In the genomic region with DNA sequence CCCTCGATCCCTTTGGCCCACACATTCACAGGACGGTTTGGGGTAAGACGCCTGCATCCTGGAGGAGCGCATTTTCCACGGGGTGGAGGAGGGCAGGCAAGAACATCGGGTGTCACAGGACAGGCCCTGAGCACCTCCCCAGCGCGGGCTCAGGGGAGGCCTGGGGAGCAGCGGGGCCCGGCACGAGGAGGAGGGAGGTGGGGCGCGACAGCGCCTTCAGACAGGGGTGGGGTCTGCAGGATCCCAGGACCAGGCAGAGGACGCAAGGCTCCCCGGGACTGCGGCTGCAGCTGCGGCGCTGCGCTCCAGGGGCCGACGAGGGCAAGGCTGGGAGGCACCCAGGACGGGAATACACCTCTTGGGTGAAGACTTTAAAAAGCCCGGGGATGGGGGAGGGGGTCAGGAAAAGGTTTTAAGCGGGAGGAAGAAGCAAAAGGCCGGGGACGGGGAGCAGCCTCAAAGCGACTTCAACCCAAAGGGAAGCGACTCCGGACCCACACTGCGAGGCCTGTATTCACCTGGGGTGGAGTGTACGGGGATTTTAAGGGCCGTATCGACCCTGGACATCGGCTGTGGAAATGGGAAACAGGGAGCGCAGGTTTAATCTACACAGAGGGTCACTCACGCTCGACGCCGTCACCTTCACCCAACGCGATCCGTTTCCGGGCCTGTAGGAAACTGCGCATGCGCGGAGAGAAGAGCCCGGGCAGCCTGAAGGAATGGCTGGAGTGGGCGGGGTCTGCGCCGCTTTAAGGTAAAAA, we compare ENCODE assay signal across 8 cellular contexts. TPM values are rescaled to one million over a fixed set of nuclear protein-coding genes. Genes with fewer than 3 reads are reported as not detected.
DNase-seq lines count a peak whose midpoint lies in the region; ATAC-seq, FAIRE-seq and TF ChIP-seq lines count a peak whose summit lies in the region.

ZNF415 (minus strand) TSS at position 680 of the 761 bp plus-strand sequence. CDS start 10,234 bp downstream, outside the sequence.

- ATAC-seq in WTC11 (peak; percentile 83), GM18505 (IDR thresholded peaks at IDR 0.05; ENCODE audit: unreplicated experiment) (no peak), HG03045 (IDR thresholded peaks at IDR 0.05; ENCODE audit: unreplicated experiment) (no peak)

- TF ChIP-seq POLR2A in GM18505 (IDR thresholded peaks at IDR 0.05; ENCODE audit: borderline replicate concordance, extremely low read depth, insufficient read depth, insufficient read length), result no peak

- no peaks in the 10 kb centered on the region for H3K4me1 Mint-ChIP-seq in MCF 10A (ENCODE audit: insufficient read depth, unreplicated experiment)
- H3K4me1 Mint-ChIP-seq in WTC11, result peaks cover 26% of the 10 kb centered on the region

- H3K27me3 ChIP-seq in kidney epithelial cell (ENCODE audit: control insufficient read depth, insufficient read depth, low read length) (no peaks in the 10 kb centered on the region), small intestine (ENCODE audit: control insufficient read depth in 2 of 2, insufficient read depth in 2 of 2, low read length in 2 of 2) (no peaks in the 10 kb centered on the region)

- no TSS peak for BruUV-seq in MCF 10A (replicated peaks; lab: Mats Ljungman, UMichigan)

- CTCF ChIA-PET in MCF 10A (lab: Yijun Ruan, JAX), result no interaction called here
- CTCF ChIA-PET in WTC11 (lab: Charles Lee), result interaction anchor here (0.7 kb wide), 1 partner anchor 660 kb away, joined by 3 read pairs; no protein-coding TSS in a partner anchor

- POLR2A ChIA-PET in MCF 10A (lab: Yijun Ruan, JAX), result no interaction called here
- POLR2A ChIA-PET in WTC11 (lab: Charles Lee), result no interaction called here

- in situ Hi-C loops in T47D (cut with HindIII; ENCODE audit: low pct_unique_long_range_greater_than_20kb, low sequenced_read_pairs), result no loop called here

- DNase-seq in T47D (ENCODE audit: low read depth in 1 of 2, low spot score in 1 of 2) (peak; percentile 55 to 68), MCF 10A (ENCODE audit: unreplicated experiment) (no peak), WTC11 (ENCODE audit: low spot score) (peak; percentile 91), coronary artery (ENCODE audit: low spot score) (peak; percentile 79), kidney epithelial cell (ENCODE audit: low read depth) (no peak), small intestine (peak; percentile 76)

- H3K27ac ChIP-seq in coronary artery (peak within 1 kb of the TSS; percentile 36 to 80), small intestine (ENCODE audit: low read depth in 1 of 2, low read length in 1 of 2) (peak within 1 kb of the TSS in 1 of 2 donors; percentile 80)

- H3K36me3 Mint-ChIP-seq in MCF 10A (ENCODE audit: insufficient read depth, unreplicated experiment) (no peaks in the 10 kb centered on the region), WTC11 (peaks cover 4% of the 10 kb centered on the region)

- no peaks in the 10 kb centered on the region for H3K27me3 Mint-ChIP-seq in MCF 10A (ENCODE audit: insufficient read depth, unreplicated experiment)
- peaks cover 11% of the 10 kb centered on the region for H3K27me3 Mint-ChIP-seq in WTC11 (ENCODE audit: low read depth)

- no peak for TF ChIP-seq CTCF in MCF 10A (IDR thresholded peaks at IDR 0.05; ENCODE audit: unreplicated experiment)
- no peak for TF ChIP-seq CTCF in WTC11 (IDR thresholded peaks at IDR 0.05)
- TF ChIP-seq CTCF in coronary artery (IDR thresholded peaks at IDR 0.05), result no peak
- no peak for TF ChIP-seq CTCF in kidney epithelial cell (IDR thresholded peaks at IDR 0.05; ENCODE audit: insufficient read depth, low read length, poor library complexity, severe bottlenecking)

- H3K4me3 Mint-ChIP-seq in MCF 10A (ENCODE audit: unreplicated experiment), result no peak within 1 kb of the TSS
- H3K4me3 Mint-ChIP-seq in WTC11, result peak within 1 kb of the TSS; percentile 74

- peaks cover 27% of the 10 kb centered on the region for H3K9me3 Mint-ChIP-seq in MCF 10A (ENCODE audit: unreplicated experiment)
- peaks cover 5% of the 10 kb centered on the region for H3K9me3 Mint-ChIP-seq in WTC11

- H3K36me3 ChIP-seq in kidney epithelial cell (ENCODE audit: control insufficient read depth, insufficient read depth, low read length) (no peaks in the 10 kb centered on the region), small intestine (ENCODE audit: control insufficient read depth in 2 of 2, insufficient read depth in 2 of 2, low read length in 2 of 2) (no peaks in the 10 kb centered on the region)

- intact Hi-C loops in MCF 10A (cut with micrococcal nuclease), result no loop called here

- H3K27ac Mint-ChIP-seq in MCF 10A (ENCODE audit: low read depth, unreplicated experiment), result no peak within 1 kb of the TSS
- no peak within 1 kb of the TSS for H3K27ac Mint-ChIP-seq in WTC11

- no peak for FAIRE-seq in small intestine (lab: Jason Lieb, UNC)

- no peaks in the 10 kb centered on the region for H3K4me1 ChIP-seq in small intestine (ENCODE audit: control insufficient read depth in 2 of 2, insufficient read depth in 1 of 2, low read depth in 1 of 2, low read length in 1 of 2)

- H3K4me3 ChIP-seq in coronary artery (peak within 1 kb of the TSS; percentile 79), kidney epithelial cell (ENCODE audit: low read depth, low read length) (peak within 1 kb of the TSS; percentile 59), small intestine (ENCODE audit: low read depth in 1 of 2, low read length in 2 of 2) (peak within 1 kb of the TSS; percentile 42 to 49)

- WGBS in small intestine, 3 donors, result 2 to 11% (median 6%) methylated on average over 48 to 51 of the region's 51 CpGs

- no peaks in the 10 kb centered on the region for H3K9me3 ChIP-seq in small intestine (ENCODE audit: control insufficient read depth, low read depth)

TF ChIP-seq in WTC11, 78 proteins besides CTCF, POLR2A, EP300 and RAD21 (continues in another document):
- TF ChIP-seq SMAD4 (CRISPR knock-in tag; IDR thresholded peaks at IDR 0.05) (peak; percentile 48; the same call in 1 of the 2 replicates), JUN (CRISPR knock-in tag; IDR thresholded peaks at IDR 0.05) (no peak), FOXP1 (CRISPR knock-in tag; IDR thresholded peaks at IDR 0.05; ENCODE audit: borderline replicate concordance) (0 out of 2 replicates have a peak, but pooled peaks have one; percentile 21), MAX (CRISPR knock-in tag; IDR thresholded peaks at IDR 0.05) (peak; percentile 78), TEAD1 (CRISPR knock-in tag; IDR thresholded peaks at IDR 0.05) (peak; percentile 67; the same call in 1 of the 2 replicates), ELF4 (CRISPR knock-in tag; IDR thresholded peaks at IDR 0.05; ENCODE audit: low read depth) (no peak), ZNF423 (CRISPR knock-in tag; IDR thresholded peaks at IDR 0.05) (peak; percentile 58; the same call in 1 of the 2 replicates), SP1 (CRISPR knock-in tag; conservative IDR thresholded peaks at IDR 0.05) (peak; percentile 56), NR1H2 (CRISPR knock-in tag; IDR thresholded peaks at IDR 0.05) (no peak), RORB (CRISPR knock-in tag; IDR thresholded peaks at IDR 0.05) (no peak), ZBTB21 (CRISPR knock-in tag; IDR thresholded peaks at IDR 0.05; ENCODE audit: borderline replicate concordance) (no peak), FOXP4 (CRISPR knock-in tag; IDR thresholded peaks at IDR 0.05) (peak; percentile 46; the same call in 1 of the 2 replicates)
- TF ChIP-seq, protein P1, sequence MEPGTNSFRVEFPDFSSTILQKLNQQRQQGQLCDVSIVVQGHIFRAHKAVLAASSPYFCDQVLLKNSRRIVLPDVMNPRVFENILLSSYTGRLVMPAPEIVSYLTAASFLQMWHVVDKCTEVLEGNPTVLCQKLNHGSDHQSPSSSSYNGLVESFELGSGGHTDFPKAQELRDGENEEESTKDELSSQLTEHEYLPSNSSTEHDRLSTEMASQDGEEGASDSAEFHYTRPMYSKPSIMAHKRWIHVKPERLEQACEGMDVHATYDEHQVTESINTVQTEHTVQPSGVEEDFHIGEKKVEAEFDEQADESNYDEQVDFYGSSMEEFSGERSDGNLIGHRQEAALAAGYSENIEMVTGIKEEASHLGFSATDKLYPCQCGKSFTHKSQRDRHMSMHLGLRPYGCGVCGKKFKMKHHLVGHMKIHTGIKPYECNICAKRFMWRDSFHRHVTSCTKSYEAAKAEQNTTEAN (CRISPR knock-in tag; IDR thresholded peaks at IDR 0.05), result no peak
- TF ChIP-seq, protein P2, sequence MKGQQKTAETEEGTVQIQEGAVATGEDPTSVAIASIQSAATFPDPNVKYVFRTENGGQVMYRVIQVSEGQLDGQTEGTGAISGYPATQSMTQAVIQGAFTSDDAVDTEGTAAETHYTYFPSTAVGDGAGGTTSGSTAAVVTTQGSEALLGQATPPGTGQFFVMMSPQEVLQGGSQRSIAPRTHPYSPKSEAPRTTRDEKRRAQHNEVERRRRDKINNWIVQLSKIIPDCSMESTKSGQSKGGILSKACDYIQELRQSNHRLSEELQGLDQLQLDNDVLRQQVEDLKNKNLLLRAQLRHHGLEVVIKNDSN (CRISPR knock-in tag; IDR thresholded peaks at IDR 0.05), result peak; percentile 46; the same call in 1 of the 2 replicates

RNA-seq across cellular contexts. Expression of gene ZNF415, which starts in this region (rescaled TPM):
- not detected in 2 replicates for total RNA-seq in MCF 10A (2022)
- 9.3 to 11.2 TPM (median 11.2 TPM) in 3 replicates for total RNA-seq in WTC11 (2021)
- total RNA-seq in kidney epithelial cell, result 3.6 and 3.9 TPM in 2 replicates
- polyA plus RNA-seq in small intestine, result 1 to 10 TPM in 2 of 3 donors, under 1 TPM in 1; 0.81 to 4.0 (median 2.5) TPM

Comparison
In these comparisons a context has a peak if more than half of its experiments do, and no peak if none do; other contexts are left out.
1. DNase-seq: peak in T47D (2 of 2), WTC11 (single experiment), coronary artery (single experiment) and small intestine (single experiment); none in MCF 10A (single experiment) and kidney epithelial cell (single experiment).
2. Peak in every context shown above with its lines, with median percentiles within 50 percentile points of each other: H3K4me3 ChIP-seq.